Comparison of ENCODE assay signal across 8 cellular contexts in genomic region chrX:16836371-16836770, GRCh38. TPM values are rescaled to one million over a fixed set of nuclear protein-coding genes. Genes with fewer than 3 reads are reported as not detected.
DNase-seq lines count a peak whose midpoint lies in the region; ATAC-seq and TF ChIP-seq lines count a peak whose summit lies in the region.

No MANE protein-coding gene starts in this region.

- H3K27ac Mint-ChIP-seq in CD4-positive, alpha-beta memory T cell, result peak overlapping the region in 4 of 7 donors; percentile 17 to 83 (median 26)
- no peak overlapping the region for H3K27ac Mint-ChIP-seq in activated naive CD8-positive, alpha-beta T cell treated with anti-CD3 and anti-CD28 coated beads, Interleukin-2, amount 50 U/mL, for 24 hours

- H2AFZ ChIP-seq in mesenchymal stem cell (ENCODE audit: low read depth, low read length), result no peak overlapping the region

- no peak overlapping the region for H3K4me2 ChIP-seq in mesenchymal stem cell (ENCODE audit: low read length, poor library complexity, severe bottlenecking)

- H4K8ac ChIP-seq in mesenchymal stem cell (ENCODE audit: low read length), result no peak overlapping the region

- no peak overlapping the region for H2BK12ac ChIP-seq in mesenchymal stem cell (ENCODE audit: low read length in 2 of 2)

- intact Hi-C loops in CD4-positive, alpha-beta memory T cell (cut with micrococcal nuclease), result no loop called here

- H3K79me1 ChIP-seq in mesenchymal stem cell (replicated peaks; ENCODE audit: low read length, poor library complexity, severe bottlenecking), result no peaks in the 10 kb centered on the region

- no peak overlapping the region for H3K18ac ChIP-seq in mesenchymal stem cell (ENCODE audit: low read depth in 1 of 2, low read length in 2 of 2)

- no peaks in the 10 kb centered on the region for H3K27me3 Mint-ChIP-seq in CD4-positive, alpha-beta memory T cell
- H3K27me3 Mint-ChIP-seq in activated naive CD8-positive, alpha-beta T cell treated with anti-CD3 and anti-CD28 coated beads, Interleukin-2, amount 50 U/mL, for 24 hours, result no peaks in the 10 kb centered on the region

- H3K4me3 Mint-ChIP-seq in CD4-positive, alpha-beta memory T cell, result no peak overlapping the region
- H3K4me3 Mint-ChIP-seq in activated naive CD8-positive, alpha-beta T cell treated with anti-CD3 and anti-CD28 coated beads, Interleukin-2, amount 50 U/mL, for 24 hours, result no peak overlapping the region

- H2AK5ac ChIP-seq in mesenchymal stem cell (ENCODE audit: low read length, severe bottlenecking), result no peak overlapping the region

- H3K4ac ChIP-seq in mesenchymal stem cell (ENCODE audit: low read depth in 1 of 2, low read length in 2 of 2), result no peak overlapping the region

- no peak overlapping the region for H3K23ac ChIP-seq in mesenchymal stem cell (ENCODE audit: low read length in 2 of 2)

- no peaks in the 10 kb centered on the region for H3K9me3 ChIP-seq in CD4-positive, alpha-beta memory T cell (ENCODE audit: control insufficient read depth in 1 of 2, low read length in 2 of 2)
- H3K9me3 ChIP-seq in mesenchymal stem cell (ENCODE audit: control insufficient read depth, low read length), result no peaks in the 10 kb centered on the region

- H3K4me1 ChIP-seq in CD4-positive, alpha-beta memory T cell (ENCODE audit: insufficient read depth, low read length), result no peaks in the 10 kb centered on the region
- peaks cover 9% of the 10 kb centered on the region for H3K4me1 ChIP-seq in mesenchymal stem cell (ENCODE audit: control insufficient read depth, insufficient read depth, low read depth, low read length)

- H2BK5ac ChIP-seq in mesenchymal stem cell (ENCODE audit: low read depth, low read length, poor library complexity, severe bottlenecking), result no peak overlapping the region

- no peaks in the 10 kb centered on the region for H3K27me3 ChIP-seq in CD4-positive, alpha-beta memory T cell (ENCODE audit: insufficient read depth, low read length)
- no peaks in the 10 kb centered on the region for H3K27me3 ChIP-seq in mesenchymal stem cell (ENCODE audit: control insufficient read depth in 1 of 2, insufficient read depth in 1 of 2, low read length in 2 of 2)

- H3K27ac ChIP-seq in CD4-positive, alpha-beta memory T cell (ENCODE audit: low read depth, low read length), result no peak overlapping the region
- no peak overlapping the region for H3K27ac ChIP-seq in mesenchymal stem cell (ENCODE audit: low read length, poor library complexity, severe bottlenecking)

- TF ChIP-seq CTCF in HFF-Myc (IDR thresholded peaks at IDR 0.05; ENCODE audit: low read depth, low read length, missing control alignments) (peak; percentile 32), GM13977 (IDR thresholded peaks at IDR 0.05; ENCODE audit: extremely low read depth, insufficient read depth, missing control alignments) (no peak)

- POLR2A ChIA-PET in CD4-positive, alpha-beta memory T cell (lab: Charles Lee; ENCODE audit: partially characterized antibody), result no interaction called here

- no peak overlapping the region for H3K9ac ChIP-seq in mesenchymal stem cell (ENCODE audit: low read length)

- peaks cover 15% of the 10 kb centered on the region for H3K36me3 ChIP-seq in CD4-positive, alpha-beta memory T cell (ENCODE audit: insufficient read depth, low read length)
- H3K36me3 ChIP-seq in mesenchymal stem cell (ENCODE audit: control insufficient read depth in 1 of 2, insufficient read depth in 2 of 2, low read depth in 1 of 2, low read length in 2 of 2), result peaks cover 8 to 95% of the 10 kb centered on the region in 2 experiments

- H4K91ac ChIP-seq in mesenchymal stem cell (ENCODE audit: low read length), result no peak overlapping the region

- peak; percentile 70 for ATAC-seq in activated naive CD8-positive, alpha-beta T cell treated with anti-CD3 and anti-CD28 coated beads, Interleukin-2, amount 50 U/mL, for 24 hours
- no peak for ATAC-seq in HG03520 (IDR thresholded peaks at IDR 0.05; ENCODE audit: unreplicated experiment)

- no peak overlapping the region for H3K14ac ChIP-seq in mesenchymal stem cell (ENCODE audit: low read length in 2 of 2)

- no peaks in the 10 kb centered on the region for H3K9me3 Mint-ChIP-seq in CD4-positive, alpha-beta memory T cell
- no peaks in the 10 kb centered on the region for H3K9me3 Mint-ChIP-seq in activated naive CD8-positive, alpha-beta T cell treated with anti-CD3 and anti-CD28 coated beads, Interleukin-2, amount 50 U/mL, for 24 hours

- no peak overlapping the region for H2BK15ac ChIP-seq in mesenchymal stem cell (ENCODE audit: low read depth, poor library complexity, severe bottlenecking)

- DNase-seq in CD4-positive, alpha-beta memory T cell, result peak in 1 of 5 donors; percentile 4
- DNase-seq in HFF-Myc (ENCODE audit: extremely low read depth, low read depth), result no peak
- DNase-seq in activated naive CD8-positive, alpha-beta T cell treated with anti-CD3 and anti-CD28 coated beads, Interleukin-2, amount 50 U/mL, for 24 hours, result no peak
- peak; percentile 37 for DNase-seq in mesenchymal stem cell
- no peak for DNase-seq in NCI-H526 treated with DMSO at 0.1 percent for 48 hours (lab: John Stamatoyannopoulos, UW)
- DNase-seq in NCI-H2171 (lab: John Stamatoyannopoulos, UW), result no peak
- no peak for DNase-seq in GM13977 (ENCODE audit: low spot score)

- H3K4me1 Mint-ChIP-seq in CD4-positive, alpha-beta memory T cell, result no peaks in the 10 kb centered on the region
- H3K4me1 Mint-ChIP-seq in activated naive CD8-positive, alpha-beta T cell treated with anti-CD3 and anti-CD28 coated beads, Interleukin-2, amount 50 U/mL, for 24 hours, result peaks cover 2% of the 10 kb centered on the region

- no peak overlapping the region for H2BK120ac ChIP-seq in mesenchymal stem cell (ENCODE audit: low read depth, low read length)

- H3K36me3 Mint-ChIP-seq in CD4-positive, alpha-beta memory T cell, result peaks cover 72 to 75% of the 10 kb centered on the region in 2 donors
- peaks cover 13% of the 10 kb centered on the region for H3K36me3 Mint-ChIP-seq in activated naive CD8-positive, alpha-beta T cell treated with anti-CD3 and anti-CD28 coated beads, Interleukin-2, amount 50 U/mL, for 24 hours (ENCODE audit: low read depth)

- CTCF ChIA-PET in CD4-positive, alpha-beta memory T cell (lab: Charles Lee; ENCODE audit: partially characterized antibody), result no interaction called here

- 59% methylated on average over 7 of the region's 9 CpGs for WGBS in mesenchymal stem cell

- in situ Hi-C loops in GM13977 (cut with MboI; ENCODE audit: low pct_unique_long_range_greater_than_20kb, low sequenced_read_pairs, unreplicated experiment), result no loop called here

- no peak overlapping the region for H3K4me3 ChIP-seq in CD4-positive, alpha-beta memory T cell (ENCODE audit: low read length in 2 of 2)
- no peak overlapping the region for H3K4me3 ChIP-seq in HFF-Myc (replicated peaks; ENCODE audit: low read depth, low read length)
- no peak overlapping the region for H3K4me3 ChIP-seq in mesenchymal stem cell (ENCODE audit: insufficient read depth in 1 of 2, low read depth in 1 of 2, low read length in 2 of 2)

RNA-seq across cellular contexts. Expression of gene RBBP7, which starts 33.8 kb away (rescaled TPM):
- 10 to 100 TPM; 90.5 to 97.4 TPM for total RNA-seq in CD4-positive, alpha-beta memory T cell
- 100 to 1,000 TPM; 126 to 172 TPM for polyA plus RNA-seq in CD4-positive, alpha-beta memory T cell
- polyA plus RNA-seq in mesenchymal stem cell (2013, experiment 1 of 2), result 90.4 TPM
- 99.7 TPM for polyA plus RNA-seq in mesenchymal stem cell (2013, experiment 2 of 2)

RNA-seq across cellular contexts. Expression of gene TXLNG, which starts 50.1 kb away (rescaled TPM):
- total RNA-seq in CD4-positive, alpha-beta memory T cell, result 10 to 100 TPM; 17.8 to 19.8 TPM
- polyA plus RNA-seq in CD4-positive, alpha-beta memory T cell, result 10 to 100 TPM in 1 of 2 donors, 1 to 10 TPM in 1; 9.4 to 20.2 TPM
- polyA plus RNA-seq in mesenchymal stem cell (2013, experiment 1 of 2), result 7.6 TPM
- polyA plus RNA-seq in mesenchymal stem cell (2013, experiment 2 of 2), result 7.9 TPM
